1 cellular context compared by ENCODE assay signal in genomic region chr1:2528016-2528415, GRCh38.
TF ChIP-seq lines count a peak whose summit lies in the region.

No MANE protein-coding gene starts in this region.

TF ChIP-seq in GM23338, 12 proteins besides CTCF, POLR2A, EP300 and RAD21 (continued from another document):
- no peak for TF ChIP-seq REST (IDR thresholded peaks at IDR 0.05; ENCODE audit: unreplicated experiment)
TF ChIP-seq in GM23338: peak in this region for 0.
